In genomic region chr2:49917654-49918053, GRCh38 we compare ENCODE assay signal across 34 cellular contexts.
"Had no signal": no experiment of that assay in that cellular context is flagged by ENCODE, and none has a peak within 500 bp of the region (broad histone marks: within the 10 kb centered on the region; RNA-seq: fewer than 3 reads in every experiment).

No MANE protein-coding gene starts in this region.

- H3K27ac Mint-ChIP-seq: activated CD4-positive, alpha-beta memory T cell treated with anti-CD3 and anti-CD28 coated beads, Interleukin-2, amount 10 ng/mL, durations not matched to agents 7 days and 5 days; activated CD4-positive, alpha-beta T cell treated with anti-CD3 and anti-CD28 coated beads, Interleukin-2, amount 10 ng/mL, durations not matched to agents 7 days and 5 days; activated naive CD4-positive, alpha-beta T cell treated with anti-CD3 and anti-CD28 coated beads, Interleukin-2, amount 10 ng/mL, durations not matched to agents 7 days and 5 days; activated naive CD4-positive, alpha-beta T cell treated with anti-CD3 and anti-CD28 coated beads, Interleukin-2, amount 50 U/mL, for 72 hours; activated naive CD8-positive, alpha-beta T cell treated with anti-CD3 and anti-CD28 coated beads, Interleukin-2, amount 10 ng/mL, durations not matched to agents 7 days and 5 days; activated T-cell treated with anti-CD3 and anti-CD28 coated beads, Interleukin-2, amount 50 U/mL, for 24 hours; activated T-cell treated with anti-CD3 and anti-CD28 coated beads, Interleukin-2, amount 50 U/mL, for 72 hours; brain; dendritic cell treated with granulocyte-macrophage colony-stimulating factor and Interleukin-4, amounts not matched to agents 40 ng/mL and 50 ng/mL, for 4 days; endodermal cell; T-helper 17 cell; T-helper 2 cell treated with Interferon-gamma antibody and Interleukin-4, amounts not matched to agents 5 μg/mL and 100 μg/mL, for 36 hours had no signal

- H3K9me3 Mint-ChIP-seq: activated CD4-positive, alpha-beta memory T cell treated with anti-CD3 and anti-CD28 coated beads, Interleukin-2, amount 10 ng/mL, durations not matched to agents 7 days and 5 days; activated CD4-positive, alpha-beta T cell treated with anti-CD3 and anti-CD28 coated beads, Interleukin-2, amount 10 ng/mL, durations not matched to agents 7 days and 5 days; activated naive CD4-positive, alpha-beta T cell treated with anti-CD3 and anti-CD28 coated beads, Interleukin-2, amount 10 ng/mL, durations not matched to agents 7 days and 5 days; activated naive CD4-positive, alpha-beta T cell treated with anti-CD3 and anti-CD28 coated beads, Interleukin-2, amount 50 U/mL, for 72 hours; activated naive CD8-positive, alpha-beta T cell treated with anti-CD3 and anti-CD28 coated beads, Interleukin-2, amount 10 ng/mL, durations not matched to agents 7 days and 5 days; activated T-cell treated with anti-CD3 and anti-CD28 coated beads, Interleukin-2, amount 50 U/mL, for 24 hours; activated T-cell treated with anti-CD3 and anti-CD28 coated beads, Interleukin-2, amount 50 U/mL, for 72 hours; brain; endodermal cell had no signal

- H3K27ac ChIP-seq: ascending aorta, breast epithelium, cardiac muscle cell, coronary artery, dorsolateral prefrontal cortex, gastrocnemius medialis, heart left ventricle had no signal

- H3K4me1 ChIP-seq: ascending aorta, breast epithelium, gastrocnemius medialis, heart left ventricle had no signal

- H3K36me3 Mint-ChIP-seq: activated naive CD4-positive, alpha-beta T cell treated with anti-CD3 and anti-CD28 coated beads, Interleukin-2, amount 10 ng/mL, durations not matched to agents 7 days and 5 days; activated naive CD4-positive, alpha-beta T cell treated with anti-CD3 and anti-CD28 coated beads, Interleukin-2, amount 50 U/mL, for 72 hours; activated naive CD8-positive, alpha-beta T cell treated with anti-CD3 and anti-CD28 coated beads, Interleukin-2, amount 10 ng/mL, durations not matched to agents 7 days and 5 days had no signal

- H3K9me3 ChIP-seq: ascending aorta, breast epithelium, gastrocnemius medialis, heart left ventricle had no signal

- H3K4me1 Mint-ChIP-seq: activated CD4-positive, alpha-beta memory T cell treated with anti-CD3 and anti-CD28 coated beads, Interleukin-2, amount 10 ng/mL, durations not matched to agents 7 days and 5 days; activated CD4-positive, alpha-beta T cell treated with anti-CD3 and anti-CD28 coated beads, Interleukin-2, amount 10 ng/mL, durations not matched to agents 7 days and 5 days; activated naive CD4-positive, alpha-beta T cell treated with anti-CD3 and anti-CD28 coated beads, Interleukin-2, amount 10 ng/mL, durations not matched to agents 7 days and 5 days; activated naive CD8-positive, alpha-beta T cell treated with anti-CD3 and anti-CD28 coated beads, Interleukin-2, amount 10 ng/mL, durations not matched to agents 7 days and 5 days; endodermal cell; T-helper 17 cell had no signal

- ATAC-seq: activated naive CD4-positive, alpha-beta T cell treated with anti-CD3 and anti-CD28 coated beads, Interleukin-2, amount 50 U/mL, for 72 hours; activated T-cell treated with anti-CD3 and anti-CD28 coated beads, Interleukin-2, amount 50 U/mL, for 72 hours; esophagus mucosa; gastrocnemius medialis; heart left ventricle; T-helper 17 cell had no signal

- H3K4me3 Mint-ChIP-seq: activated CD4-positive, alpha-beta memory T cell treated with anti-CD3 and anti-CD28 coated beads, Interleukin-2, amount 10 ng/mL, durations not matched to agents 7 days and 5 days; activated CD4-positive, alpha-beta T cell treated with anti-CD3 and anti-CD28 coated beads, Interleukin-2, amount 10 ng/mL, durations not matched to agents 7 days and 5 days; activated naive CD4-positive, alpha-beta T cell treated with anti-CD3 and anti-CD28 coated beads, Interleukin-2, amount 10 ng/mL, durations not matched to agents 7 days and 5 days; activated naive CD8-positive, alpha-beta T cell treated with anti-CD3 and anti-CD28 coated beads, Interleukin-2, amount 10 ng/mL, durations not matched to agents 7 days and 5 days; activated T-cell treated with anti-CD3 and anti-CD28 coated beads, Interleukin-2, amount 50 U/mL, for 24 hours; activated T-cell treated with anti-CD3 and anti-CD28 coated beads, Interleukin-2, amount 50 U/mL, for 72 hours; brain; dendritic cell treated with granulocyte-macrophage colony-stimulating factor and Interleukin-4, amounts not matched to agents 40 ng/mL and 50 ng/mL, for 4 days; endodermal cell; T-helper 17 cell; T-helper 2 cell treated with Interferon-gamma antibody and Interleukin-4, amounts not matched to agents 5 μg/mL and 100 μg/mL, for 36 hours had no signal

- H3K27me3 Mint-ChIP-seq: activated CD4-positive, alpha-beta memory T cell treated with anti-CD3 and anti-CD28 coated beads, Interleukin-2, amount 10 ng/mL, durations not matched to agents 7 days and 5 days; activated CD4-positive, alpha-beta T cell treated with anti-CD3 and anti-CD28 coated beads, Interleukin-2, amount 10 ng/mL, durations not matched to agents 7 days and 5 days; activated naive CD4-positive, alpha-beta T cell treated with anti-CD3 and anti-CD28 coated beads, Interleukin-2, amount 10 ng/mL, durations not matched to agents 7 days and 5 days; activated naive CD8-positive, alpha-beta T cell treated with anti-CD3 and anti-CD28 coated beads, Interleukin-2, amount 10 ng/mL, durations not matched to agents 7 days and 5 days; activated T-cell treated with anti-CD3 and anti-CD28 coated beads, Interleukin-2, amount 50 U/mL, for 24 hours; brain; dendritic cell treated with granulocyte-macrophage colony-stimulating factor and Interleukin-4, amounts not matched to agents 40 ng/mL and 50 ng/mL, for 4 days; T-helper 17 cell had no signal

- H3K4me3 ChIP-seq: ascending aorta, breast epithelium, cardiac muscle cell, coronary artery, dorsolateral prefrontal cortex, gastrocnemius medialis, heart left ventricle had no signal

- H3K27me3 ChIP-seq: ascending aorta, breast epithelium, cardiac muscle cell, dorsolateral prefrontal cortex, gastrocnemius medialis, heart left ventricle had no signal

- DNase-seq: activated CD4-positive, alpha-beta memory T cell treated with anti-CD3 and anti-CD28 coated beads, Interleukin-2, amount 10 ng/mL, durations not matched to agents 7 days and 5 days; activated CD4-positive, alpha-beta T cell treated with anti-CD3 and anti-CD28 coated beads for 1 hour; activated CD4-positive, alpha-beta T cell treated with anti-CD3 and anti-CD28 coated beads for 4 hours; activated CD4-positive, alpha-beta T cell treated with anti-CD3 and anti-CD28 coated beads, Interleukin-2, amount 10 ng/mL, durations not matched to agents 7 days and 5 days; activated CD4-positive, alpha-beta T cell treated with anti-CD3 and anti-CD28 coated beads, Interleukin-2, amount 50 U/mL, for 4 hours; activated CD8-positive, alpha-beta memory T cell treated with anti-CD3 and anti-CD28 coated beads, Interleukin-2, amount 50 U/mL, for 48 hours; activated gamma-delta T cell; activated naive CD4-positive, alpha-beta T cell; activated naive CD4-positive, alpha-beta T cell treated with anti-CD3 and anti-CD28 coated beads, Interleukin-2, amount 10 ng/mL, durations not matched to agents 7 days and 5 days; activated naive CD8-positive, alpha-beta T cell treated with anti-CD3 and anti-CD28 coated beads, Interleukin-2, amount 10 ng/mL, durations not matched to agents 7 days and 5 days; activated T-cell treated with anti-CD3 and anti-CD28 coated beads for 4 hours; activated T-cell treated with anti-CD3 and anti-CD28 coated beads, Interleukin-2, amount 50 U/mL, for 24 hours; activated T-cell treated with anti-CD3 and anti-CD28 coated beads, Interleukin-2, amount 50 U/mL, for 72 hours; central memory CD4-positive, alpha-beta T cell; cerebellar nuclear complex; dorsolateral prefrontal cortex; effector memory CD4-positive, alpha-beta T cell; endodermal cell; foreskin fibroblast; gastrocnemius medialis; glutamatergic neuron; heart left ventricle; T-helper 1 cell; T-helper 17 cell; T1000 had no signal

- H3K36me3 ChIP-seq: ascending aorta, breast epithelium, cardiac muscle cell, gastrocnemius medialis, heart left ventricle had no signal
